1 cellular context compared by ENCODE assay signal in the genomic region with DNA sequence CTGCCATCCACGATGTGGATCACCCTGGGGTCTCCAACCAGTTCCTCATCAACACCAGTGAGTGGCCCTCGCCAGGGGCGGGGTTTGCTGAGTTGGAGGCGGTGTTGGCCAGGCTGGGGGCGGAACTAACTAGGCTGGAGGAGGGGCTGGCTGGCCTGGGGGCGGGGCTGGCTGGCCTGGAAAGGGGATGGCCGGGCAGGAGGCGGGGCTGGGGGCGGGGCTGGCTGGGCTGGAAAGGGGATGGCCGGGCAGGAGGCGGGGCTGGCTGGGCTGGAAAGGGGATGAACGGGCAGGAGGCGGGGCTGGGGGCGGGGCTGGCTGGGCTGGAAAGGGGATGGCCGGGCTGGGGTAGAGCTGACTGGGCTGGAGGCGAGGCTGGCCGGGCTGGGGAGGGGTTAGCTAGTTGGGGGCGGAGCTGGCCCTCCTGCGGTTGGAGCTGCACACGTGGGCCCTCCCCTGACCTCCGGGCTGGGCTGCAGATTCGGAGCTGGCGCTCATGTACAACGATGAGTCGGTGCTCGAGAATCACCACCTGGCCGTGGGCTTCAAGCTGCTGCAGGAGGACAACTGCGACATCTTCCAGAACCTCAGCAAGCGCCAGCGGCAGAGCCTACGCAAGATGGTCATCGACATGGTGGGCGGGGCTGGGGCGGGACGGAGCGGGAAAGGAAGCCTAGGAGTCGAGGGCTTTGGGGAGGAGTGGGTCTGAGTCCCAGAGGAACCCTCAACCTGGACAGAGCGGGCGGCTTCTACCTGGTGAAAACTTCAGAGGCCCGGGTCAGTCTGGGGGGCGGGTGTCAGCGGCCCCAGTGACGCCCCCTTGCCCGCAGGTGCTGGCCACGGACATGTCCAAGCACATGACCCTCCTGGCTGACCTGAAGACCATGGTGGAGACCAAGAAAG.
TF ChIP-seq lines count a peak whose summit lies in the region.

No MANE protein-coding gene starts in this region.

TF ChIP-seq in HEK293, 187 proteins besides CTCF, POLR2A, EP300 and RAD21 (continued from another document):
- TF ChIP-seq, protein P1, sequence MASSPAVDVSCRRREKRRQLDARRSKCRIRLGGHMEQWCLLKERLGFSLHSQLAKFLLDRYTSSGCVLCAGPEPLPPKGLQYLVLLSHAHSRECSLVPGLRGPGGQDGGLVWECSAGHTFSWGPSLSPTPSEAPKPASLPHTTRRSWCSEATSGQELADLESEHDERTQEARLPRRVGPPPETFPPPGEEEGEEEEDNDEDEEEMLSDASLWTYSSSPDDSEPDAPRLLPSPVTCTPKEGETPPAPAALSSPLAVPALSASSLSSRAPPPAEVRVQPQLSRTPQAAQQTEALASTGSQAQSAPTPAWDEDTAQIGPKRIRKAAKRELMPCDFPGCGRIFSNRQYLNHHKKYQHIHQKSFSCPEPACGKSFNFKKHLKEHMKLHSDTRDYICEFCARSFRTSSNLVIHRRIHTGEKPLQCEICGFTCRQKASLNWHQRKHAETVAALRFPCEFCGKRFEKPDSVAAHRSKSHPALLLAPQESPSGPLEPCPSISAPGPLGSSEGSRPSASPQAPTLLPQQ (tag by site-specific recombination; IDR thresholded peaks at IDR 0.05): peak; percentile 58; the same call in 1 of the 2 replicates
- TF ChIP-seq SP3 (tag by site-specific recombination; IDR thresholded peaks at IDR 0.05): peak; percentile 41; the same call in 1 of the 2 replicates
- no peak for TF ChIP-seq MYNN (tag by site-specific recombination; IDR thresholded peaks at IDR 0.05; ENCODE audit: borderline replicate concordance)
- TF ChIP-seq MZF1 (tag by site-specific recombination; IDR thresholded peaks at IDR 0.05; ENCODE audit: borderline replicate concordance): no peak
- TF ChIP-seq GLIS1 (tag by site-specific recombination; IDR thresholded peaks at IDR 0.05): peak; percentile 43; the same call in 1 of the 2 replicates
- no peak for TF ChIP-seq ZNF311 (tag by site-specific recombination; IDR thresholded peaks at IDR 0.05; ENCODE audit: borderline replicate concordance)
- no peak for TF ChIP-seq ZNF146 (tag by site-specific recombination; IDR thresholded peaks at IDR 0.05)
- TF ChIP-seq KLF17 (tag by site-specific recombination; IDR thresholded peaks at IDR 0.05): peak; percentile 27; the same call in 1 of the 2 replicates
- no peak for TF ChIP-seq ZNF37A (tag by site-specific recombination; IDR thresholded peaks at IDR 0.05)
- peak; percentile 35; the same call in 1 of the 2 replicates for TF ChIP-seq GLIS2 (tag by site-specific recombination; IDR thresholded peaks at IDR 0.05)
- TF ChIP-seq, protein P2, sequence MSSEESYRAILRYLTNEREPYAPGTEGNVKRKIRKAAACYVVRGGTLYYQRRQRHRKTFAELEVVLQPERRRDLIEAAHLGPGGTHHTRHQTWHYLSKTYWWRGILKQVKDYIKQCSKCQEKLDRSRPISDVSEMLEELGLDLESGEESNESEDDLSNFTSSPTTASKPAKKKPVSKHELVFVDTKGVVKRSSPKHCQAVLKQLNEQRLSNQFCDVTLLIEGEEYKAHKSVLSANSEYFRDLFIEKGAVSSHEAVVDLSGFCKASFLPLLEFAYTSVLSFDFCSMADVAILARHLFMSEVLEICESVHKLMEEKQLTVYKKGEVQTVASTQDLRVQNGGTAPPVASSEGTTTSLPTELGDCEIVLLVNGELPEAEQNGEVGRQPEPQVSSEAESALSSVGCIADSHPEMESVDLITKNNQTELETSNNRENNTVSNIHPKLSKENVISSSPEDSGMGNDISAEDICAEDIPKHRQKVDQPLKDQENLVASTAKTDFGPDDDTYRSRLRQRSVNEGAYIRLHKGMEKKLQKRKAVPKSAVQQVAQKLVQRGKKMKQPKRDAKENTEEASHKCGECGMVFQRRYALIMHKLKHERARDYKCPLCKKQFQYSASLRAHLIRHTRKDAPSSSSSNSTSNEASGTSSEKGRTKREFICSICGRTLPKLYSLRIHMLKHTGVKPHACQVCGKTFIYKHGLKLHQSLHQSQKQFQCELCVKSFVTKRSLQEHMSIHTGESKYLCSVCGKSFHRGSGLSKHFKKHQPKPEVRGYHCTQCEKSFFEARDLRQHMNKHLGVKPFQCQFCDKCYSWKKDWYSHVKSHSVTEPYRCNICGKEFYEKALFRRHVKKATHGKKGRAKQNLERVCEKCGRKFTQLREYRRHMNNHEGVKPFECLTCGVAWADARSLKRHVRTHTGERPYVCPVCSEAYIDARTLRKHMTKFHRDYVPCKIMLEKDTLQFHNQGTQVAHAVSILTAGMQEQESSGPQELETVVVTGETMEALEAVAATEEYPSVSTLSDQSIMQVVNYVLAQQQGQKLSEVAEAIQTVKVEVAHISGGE (tag by site-specific recombination; conservative IDR thresholded peaks at IDR 0.05; ENCODE audit: low read depth): no peak
- TF ChIP-seq KLF8 (tag by site-specific recombination; IDR thresholded peaks at IDR 0.05): 0 out of 2 replicates have a peak, but pooled peaks have one; percentile 27
- TF ChIP-seq ZNF600 (tag by site-specific recombination; IDR thresholded peaks at IDR 0.05): peak; percentile 43; the same call in 1 of the 2 replicates
- peak; percentile 36 for TF ChIP-seq EGR2 (tag by site-specific recombination; IDR thresholded peaks at IDR 0.05; ENCODE audit: low read depth)
- TF ChIP-seq, protein P3, sequence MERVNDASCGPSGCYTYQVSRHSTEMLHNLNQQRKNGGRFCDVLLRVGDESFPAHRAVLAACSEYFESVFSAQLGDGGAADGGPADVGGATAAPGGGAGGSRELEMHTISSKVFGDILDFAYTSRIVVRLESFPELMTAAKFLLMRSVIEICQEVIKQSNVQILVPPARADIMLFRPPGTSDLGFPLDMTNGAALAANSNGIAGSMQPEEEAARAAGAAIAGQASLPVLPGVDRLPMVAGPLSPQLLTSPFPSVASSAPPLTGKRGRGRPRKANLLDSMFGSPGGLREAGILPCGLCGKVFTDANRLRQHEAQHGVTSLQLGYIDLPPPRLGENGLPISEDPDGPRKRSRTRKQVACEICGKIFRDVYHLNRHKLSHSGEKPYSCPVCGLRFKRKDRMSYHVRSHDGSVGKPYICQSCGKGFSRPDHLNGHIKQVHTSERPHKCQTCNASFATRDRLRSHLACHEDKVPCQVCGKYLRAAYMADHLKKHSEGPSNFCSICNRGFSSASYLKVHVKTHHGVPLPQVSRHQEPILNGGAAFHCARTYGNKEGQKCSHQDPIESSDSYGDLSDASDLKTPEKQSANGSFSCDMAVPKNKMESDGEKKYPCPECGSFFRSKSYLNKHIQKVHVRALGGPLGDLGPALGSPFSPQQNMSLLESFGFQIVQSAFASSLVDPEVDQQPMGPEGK (tag by site-specific recombination; IDR thresholded peaks at IDR 0.05): peak; percentile 74; the same call in 1 of the 2 replicates
- TF ChIP-seq KLF16 (tag by site-specific recombination; IDR thresholded peaks at IDR 0.05): 0 out of 2 replicates have a peak, but pooled peaks have one; percentile 25
- TF ChIP-seq ZFP69B (tag by site-specific recombination; IDR thresholded peaks at IDR 0.05): peak; percentile 82
- TF ChIP-seq KLF9 (tag by site-specific recombination; IDR thresholded peaks at IDR 0.05; ENCODE audit: low read depth): peak; percentile 69
- TF ChIP-seq, protein P4, sequence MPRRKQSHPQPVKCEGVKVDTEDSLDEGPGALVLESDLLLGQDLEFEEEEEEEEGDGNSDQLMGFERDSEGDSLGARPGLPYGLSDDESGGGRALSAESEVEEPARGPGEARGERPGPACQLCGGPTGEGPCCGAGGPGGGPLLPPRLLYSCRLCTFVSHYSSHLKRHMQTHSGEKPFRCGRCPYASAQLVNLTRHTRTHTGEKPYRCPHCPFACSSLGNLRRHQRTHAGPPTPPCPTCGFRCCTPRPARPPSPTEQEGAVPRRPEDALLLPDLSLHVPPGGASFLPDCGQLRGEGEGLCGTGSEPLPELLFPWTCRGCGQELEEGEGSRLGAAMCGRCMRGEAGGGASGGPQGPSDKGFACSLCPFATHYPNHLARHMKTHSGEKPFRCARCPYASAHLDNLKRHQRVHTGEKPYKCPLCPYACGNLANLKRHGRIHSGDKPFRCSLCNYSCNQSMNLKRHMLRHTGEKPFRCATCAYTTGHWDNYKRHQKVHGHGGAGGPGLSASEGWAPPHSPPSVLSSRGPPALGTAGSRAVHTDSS (tag by site-specific recombination; IDR thresholded peaks at IDR 0.05): no peak
- peak; percentile 5; the same call in 1 of the 2 replicates for TF ChIP-seq ZFHX2 (tag by site-specific recombination; conservative IDR thresholded peaks at IDR 0.05)
- TF ChIP-seq ZNF426 (tag by site-specific recombination; IDR thresholded peaks at IDR 0.05): no peak
- TF ChIP-seq, protein P5, sequence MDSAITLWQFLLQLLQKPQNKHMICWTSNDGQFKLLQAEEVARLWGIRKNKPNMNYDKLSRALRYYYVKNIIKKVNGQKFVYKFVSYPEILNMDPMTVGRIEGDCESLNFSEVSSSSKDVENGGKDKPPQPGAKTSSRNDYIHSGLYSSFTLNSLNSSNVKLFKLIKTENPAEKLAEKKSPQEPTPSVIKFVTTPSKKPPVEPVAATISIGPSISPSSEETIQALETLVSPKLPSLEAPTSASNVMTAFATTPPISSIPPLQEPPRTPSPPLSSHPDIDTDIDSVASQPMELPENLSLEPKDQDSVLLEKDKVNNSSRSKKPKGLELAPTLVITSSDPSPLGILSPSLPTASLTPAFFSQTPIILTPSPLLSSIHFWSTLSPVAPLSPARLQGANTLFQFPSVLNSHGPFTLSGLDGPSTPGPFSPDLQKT (IDR thresholded peaks at IDR 0.05; ENCODE audit: borderline replicate concordance, low read depth, low read length): no peak
- TF ChIP-seq KLF10 (tag by site-specific recombination; IDR thresholded peaks at IDR 0.05): peak; percentile 58; the same call in 1 of the 2 replicates
- TF ChIP-seq ZNF707 (tag by site-specific recombination; IDR thresholded peaks at IDR 0.05): no peak
- TF ChIP-seq REPIN1 (tag by site-specific recombination; IDR thresholded peaks at IDR 0.05; ENCODE audit: low read depth): no peak
